8 cellular contexts compared by ENCODE assay signal in genomic region chr4:7295917-7296660, GRCh38.
DNase-seq lines count a peak whose midpoint lies in the region; ATAC-seq, FAIRE-seq and TF ChIP-seq lines count a peak whose summit lies in the region.

No MANE protein-coding gene starts in this region.

- TF ChIP-seq CTCF in GM23338 (conservative IDR thresholded peaks at IDR 0.05; ENCODE audit: low read depth in 2 of 2), result peak; percentile 51 to 76
- peak; percentile 43 for TF ChIP-seq CTCF in astrocyte (IDR thresholded peaks at IDR 0.05; ENCODE audit: insufficient read depth, low read depth, low read length)

- H3K9ac ChIP-seq in astrocyte (ENCODE audit: low read length), result no peak overlapping the region

- H3K27me3 ChIP-seq in GM23338 (ENCODE audit: insufficient read depth) (no peaks in the 10 kb centered on the region), astrocyte (ENCODE audit: insufficient read depth, low read length) (peaks cover 6% of the 10 kb centered on the region)
- H3K27me3 ChIP-seq in effector memory CD4-positive, alpha-beta T cell (replicated peaks; ENCODE audit: control insufficient read depth, insufficient read depth, low read length, poor library complexity, severe bottlenecking), result no peaks in the 10 kb centered on the region

- peak; percentile 63 for DNase-seq in 8988T
- peak; percentile 21 for DNase-seq in GM23338 (ENCODE audit: low spot score)
- no peak for DNase-seq in astrocyte (ENCODE audit: low read depth)
- peak; percentile 34 for DNase-seq in kidney tubule cell (ENCODE audit: low spot score)
- DNase-seq in stimulated activated naive B cell treated with anti-CD40 and anti-IgM and Interleukin-4, amounts not matched to agents 10 μg/mL and 1 μg/mL and 100 μg/mL, for 72 hours, result no peak
- no peak for DNase-seq in activated CD4-positive, CD25-positive, alpha-beta regulatory T cell (lab: John Stamatoyannopoulos, UW)
- no peak for DNase-seq in effector memory CD4-positive, alpha-beta T cell

- FAIRE-seq in astrocyte (lab: Jason Lieb, UNC), result no peak

- H3K27ac ChIP-seq in GM23338 (ENCODE audit: low read depth) (no peak overlapping the region), astrocyte (ENCODE audit: low read depth, low read length) (no peak overlapping the region)
- no peak overlapping the region for H3K27ac ChIP-seq in effector memory CD4-positive, alpha-beta T cell (ENCODE audit: insufficient read depth, low read length, poor library complexity, severe bottlenecking)

- H3K36me3 ChIP-seq in GM23338 (ENCODE audit: insufficient read depth) (no peaks in the 10 kb centered on the region), astrocyte (ENCODE audit: insufficient read depth, low read length) (no peaks in the 10 kb centered on the region)
- no peaks in the 10 kb centered on the region for H3K36me3 ChIP-seq in effector memory CD4-positive, alpha-beta T cell (ENCODE audit: control insufficient read depth, insufficient read depth, low read length)

- H3K4me2 ChIP-seq in GM23338 (no peak overlapping the region), astrocyte (ENCODE audit: low read length) (peak overlapping the region; percentile 36)

- H3K4me3 ChIP-seq in GM23338 (no peak overlapping the region), astrocyte (ENCODE audit: insufficient read depth, low read depth, low read length) (no peak overlapping the region)
- no peak overlapping the region for H3K4me3 ChIP-seq in effector memory CD4-positive, alpha-beta T cell (ENCODE audit: insufficient read depth, low read depth, low read length, poor library complexity, severe bottlenecking)

- H3F3A ChIP-seq in GM23338 (replicated peaks; ENCODE audit: low read depth), result no peaks in the 10 kb centered on the region

- peaks cover 3% of the 10 kb centered on the region for H3K4me1 Mint-ChIP-seq in GM23338
- H3K4me1 Mint-ChIP-seq in astrocyte (ENCODE audit: low read depth, unreplicated experiment), result peaks cover 5% of the 10 kb centered on the region
- H3K4me1 Mint-ChIP-seq in stimulated activated naive B cell treated with anti-CD40 and anti-IgM and Interleukin-4, amounts not matched to agents 10 μg/mL and 1 μg/mL and 100 μg/mL, for 72 hours, result no peaks in the 10 kb centered on the region

- H2AFZ ChIP-seq in GM23338 (no peak overlapping the region), astrocyte (ENCODE audit: low read depth, low read length) (no peak overlapping the region)

- ATAC-seq in GM23338 (peak; percentile 39), GM21390 (IDR thresholded peaks at IDR 0.05; ENCODE audit: unreplicated experiment) (no peak)
- no peak for ATAC-seq in stimulated activated naive B cell treated with anti-CD40 and anti-IgM and Interleukin-4, amounts not matched to agents 10 μg/mL and 1 μg/mL and 100 μg/mL, for 72 hours (replicated peaks)

- H3K9me3 ChIP-seq in astrocyte (ENCODE audit: insufficient read depth, low read depth, low read length), result no peaks in the 10 kb centered on the region
- H3K9me3 ChIP-seq in effector memory CD4-positive, alpha-beta T cell (ENCODE audit: control insufficient read depth, low read length), result no peaks in the 10 kb centered on the region

- H3K4me1 ChIP-seq in GM23338 (ENCODE audit: insufficient read depth), result no peaks in the 10 kb centered on the region
- peaks cover 12% of the 10 kb centered on the region for H3K4me1 ChIP-seq in astrocyte (ENCODE audit: insufficient read depth, low read length)
- H3K4me1 ChIP-seq in effector memory CD4-positive, alpha-beta T cell (ENCODE audit: control insufficient read depth, insufficient read depth, low read length, poor library complexity, severe bottlenecking), result no peaks in the 10 kb centered on the region

- H4K20me1 ChIP-seq in GM23338 (replicated peaks; ENCODE audit: insufficient read depth), result no peaks in the 10 kb centered on the region
- H4K20me1 ChIP-seq in astrocyte (ENCODE audit: insufficient read depth, low read length), result peaks cover 69% of the 10 kb centered on the region

- H3K27me3 Mint-ChIP-seq in GM23338 (ENCODE audit: insufficient read depth, low read depth, poor library complexity), result peaks cover 11% of the 10 kb centered on the region
- H3K27me3 Mint-ChIP-seq in astrocyte (ENCODE audit: low read depth, unreplicated experiment), result peaks cover 29% of the 10 kb centered on the region
- H3K27me3 Mint-ChIP-seq in stimulated activated naive B cell treated with anti-CD40 and anti-IgM and Interleukin-4, amounts not matched to agents 10 μg/mL and 1 μg/mL and 100 μg/mL, for 72 hours, result peaks cover 11 to 21% of the 10 kb centered on the region in 2 donors

- H3K9me2 ChIP-seq in GM23338 (ENCODE audit: insufficient read depth), result no peaks in the 10 kb centered on the region

- H3K36me3 Mint-ChIP-seq in GM23338 (ENCODE audit: low read depth) (no peaks in the 10 kb centered on the region), astrocyte (ENCODE audit: low read depth, unreplicated experiment) (peaks cover 9% of the 10 kb centered on the region)
- no peaks in the 10 kb centered on the region for H3K36me3 Mint-ChIP-seq in stimulated activated naive B cell treated with anti-CD40 and anti-IgM and Interleukin-4, amounts not matched to agents 10 μg/mL and 1 μg/mL and 100 μg/mL, for 72 hours

- no peak overlapping the region for H3K27ac Mint-ChIP-seq in GM23338
- no peak overlapping the region for H3K27ac Mint-ChIP-seq in astrocyte (ENCODE audit: unreplicated experiment)
- no peak overlapping the region for H3K27ac Mint-ChIP-seq in stimulated activated naive B cell treated with anti-CD40 and anti-IgM and Interleukin-4, amounts not matched to agents 10 μg/mL and 1 μg/mL and 100 μg/mL, for 72 hours

- H3K79me2 ChIP-seq in GM23338 (replicated peaks; ENCODE audit: insufficient read depth), result no peaks in the 10 kb centered on the region
- H3K79me2 ChIP-seq in astrocyte (ENCODE audit: insufficient read depth, low read length), result peaks cover 2% of the 10 kb centered on the region

- no peak overlapping the region for H3K4me3 Mint-ChIP-seq in GM23338
- H3K4me3 Mint-ChIP-seq in astrocyte (ENCODE audit: unreplicated experiment), result no peak overlapping the region
- no peak overlapping the region for H3K4me3 Mint-ChIP-seq in stimulated activated naive B cell treated with anti-CD40 and anti-IgM and Interleukin-4, amounts not matched to agents 10 μg/mL and 1 μg/mL and 100 μg/mL, for 72 hours

- H3K9me3 Mint-ChIP-seq in GM23338, result no peaks in the 10 kb centered on the region
- peaks cover 3% of the 10 kb centered on the region for H3K9me3 Mint-ChIP-seq in astrocyte (ENCODE audit: unreplicated experiment)
- peaks cover 0 to 2% of the 10 kb centered on the region in 2 donors for H3K9me3 Mint-ChIP-seq in stimulated activated naive B cell treated with anti-CD40 and anti-IgM and Interleukin-4, amounts not matched to agents 10 μg/mL and 1 μg/mL and 100 μg/mL, for 72 hours

TF ChIP-seq in GM23338, 12 proteins besides CTCF, POLR2A, EP300 and RAD21 (continues in another document):
- no peak for TF ChIP-seq CREB1 (CRISPR knock-in tag; IDR thresholded peaks at IDR 0.05; ENCODE audit: low read depth)
- no peak for TF ChIP-seq ETS1 (IDR thresholded peaks at IDR 0.05)
- TF ChIP-seq EZH2 (IDR thresholded peaks at IDR 0.05; ENCODE audit: low read depth, unreplicated experiment), result no peak
- TF ChIP-seq JUNB (IDR thresholded peaks at IDR 0.05; ENCODE audit: unreplicated experiment), result no peak

Comparison
In these comparisons a context has a peak if more than half of its experiments do, and no peak if none do; other contexts are left out.
1. DNase-seq: peak in 8988T (single experiment), GM23338 (single experiment) and kidney tubule cell (single experiment); none in astrocyte (single experiment), stimulated activated naive B cell treated with anti-CD40 and anti-IgM and Interleukin-4, amounts not matched to agents 10 μg/mL and 1 μg/mL and 100 μg/mL, for 72 hours (single experiment), activated CD4-positive, CD25-positive, alpha-beta regulatory T cell (0 of 4) and effector memory CD4-positive, alpha-beta T cell (0 of 3).